31 cellular contexts compared by ENCODE assay signal in genomic region chr15:48765007-48765406, GRCh38.
"Had no signal": no experiment of that assay in that cellular context is flagged by ENCODE, and none has a peak within 500 bp of the region (broad histone marks: within the 10 kb centered on the region; RNA-seq: fewer than 3 reads in every experiment).

No MANE protein-coding gene starts in this region.

- H3K27me3 Mint-ChIP-seq: naive thymus-derived CD4-positive, alpha-beta T cell; stimulated activated naive B cell treated with anti-CD40 and anti-IgM and Interleukin-4, amounts not matched to agents 10 μg/mL and 1 μg/mL and 100 μg/mL, for 72 hours had no signal

- H3K27ac ChIP-seq: left lung, lower lobe of right lung, pancreas, prostate gland, skin epidermis, stomach, testis, thyroid gland, upper lobe of right lung had no signal

- H3K27me3 ChIP-seq: left lung, pancreas, stomach, testis, thyroid gland, upper lobe of right lung had no signal

- H3K4me1 Mint-ChIP-seq: immature natural killer cell; naive thymus-derived CD4-positive, alpha-beta T cell; nephron; neural crest cell; stimulated activated naive B cell treated with anti-CD40 and anti-IgM and Interleukin-4, amounts not matched to agents 10 μg/mL and 1 μg/mL and 100 μg/mL, for 72 hours had no signal

- H3K36me3 ChIP-seq: prostate gland, thyroid gland had no signal

- H3K9me3 ChIP-seq: left lung, lower lobe of right lung, mucosa of descending colon, pancreas, prostate gland, stomach, testis, thyroid gland, upper lobe of right lung had no signal

- H3K4me3 ChIP-seq: left lung, lower lobe of right lung, mucosa of descending colon, pancreas, prostate gland, skin epidermis, stomach, testis, thyroid gland, upper lobe of right lung had no signal

- DNase-seq: hypothalamus; immature natural killer cell; kidney; left colon; left lung; lower lobe of right lung; mesendoderm; midbrain; mucosa of descending colon; naive thymus-derived CD4-positive, alpha-beta T cell; nucleus accumbens; pancreas; posterior cingulate gyrus; retina; right cardiac atrium; stimulated activated CD4-positive, alpha-beta T cell treated with anti-CD3 and anti-CD28 coated beads, Interleukin-12 subunit alpha, Interleukin-12 subunit beta, amount 100 ng/mL, for 4 hours; stimulated activated CD4-positive, alpha-beta T cell treated with anti-CD3 and anti-CD28 coated beads, Interleukin-15, amount 100 ng/mL, for 24 hours; stimulated activated CD4-positive, alpha-beta T cell treated with anti-CD3 and anti-CD28 coated beads, Interleukin-2, amount 100 ng/mL, for 24 hours; stimulated activated CD4-positive, alpha-beta T cell treated with anti-CD3 and anti-CD28 coated beads, Interleukin-4, amount 100 ng/mL, for 1 hour; stimulated activated naive B cell treated with anti-CD40 and anti-IgM and Interleukin-4, amounts not matched to agents 10 μg/mL and 1 μg/mL and 100 μg/mL, for 72 hours; stimulated activated naive CD8-positive, alpha-beta T cell treated with anti-CD3 and anti-CD28 coated beads, Interleukin-15, Interleukin-2, amounts not matched to agents 100 U/mL and 50 U/mL, for 24 hours; stomach; testis; thyroid gland; trophoblast cell; upper lobe of right lung had no signal

- H3K4me3 Mint-ChIP-seq: immature natural killer cell; naive thymus-derived CD4-positive, alpha-beta T cell; nephron; neural crest cell; stimulated activated naive B cell treated with anti-CD40 and anti-IgM and Interleukin-4, amounts not matched to agents 10 μg/mL and 1 μg/mL and 100 μg/mL, for 72 hours had no signal

- ATAC-seq: left colon; left lung; lower lobe of right lung; mucosa of descending colon; naive thymus-derived CD4-positive, alpha-beta T cell; pancreas; right cardiac atrium; sciatic nerve; stimulated activated naive B cell treated with anti-CD40 and anti-IgM and Interleukin-4, amounts not matched to agents 10 μg/mL and 1 μg/mL and 100 μg/mL, for 72 hours; stimulated activated naive CD8-positive, alpha-beta T cell treated with anti-CD3 and anti-CD28 coated beads, Interleukin-15, Interleukin-2, amounts not matched to agents 100 U/mL and 50 U/mL, for 24 hours; upper lobe of right lung had no signal

- H3K4me1 ChIP-seq: lower lobe of right lung, prostate gland, testis, upper lobe of right lung had no signal

- H3K27ac Mint-ChIP-seq: immature natural killer cell; naive thymus-derived CD4-positive, alpha-beta T cell; nephron; stimulated activated naive B cell treated with anti-CD40 and anti-IgM and Interleukin-4, amounts not matched to agents 10 μg/mL and 1 μg/mL and 100 μg/mL, for 72 hours had no signal

- H3K9me3 Mint-ChIP-seq: immature natural killer cell; naive thymus-derived CD4-positive, alpha-beta T cell; nephron; neural crest cell; stimulated activated naive B cell treated with anti-CD40 and anti-IgM and Interleukin-4, amounts not matched to agents 10 μg/mL and 1 μg/mL and 100 μg/mL, for 72 hours had no signal
